ENCODE assay signal across 27 cellular contexts in the genomic region with DNA sequence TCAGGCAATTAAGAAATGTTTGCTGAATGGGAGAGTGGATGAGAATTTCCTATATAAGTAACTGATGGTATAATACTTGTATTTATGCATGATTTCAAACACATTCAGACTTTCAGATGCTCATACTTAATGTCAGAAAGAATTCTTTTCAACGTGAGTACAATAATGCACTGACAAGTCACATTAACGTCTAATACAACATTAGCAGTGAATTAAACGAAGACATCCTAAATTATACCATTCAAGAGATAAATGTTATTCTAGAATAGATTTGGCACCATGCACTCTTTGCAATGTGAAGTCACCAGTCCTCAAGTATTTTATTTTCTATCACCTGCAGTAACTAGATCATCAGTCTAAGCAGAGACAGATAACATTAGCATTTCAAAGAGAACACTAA.
"Had no signal": no experiment of that assay in that cellular context is flagged by ENCODE, and none has a peak within 500 bp of the region (broad histone marks: within the 10 kb centered on the region; RNA-seq: fewer than 3 reads in every experiment).

No MANE protein-coding gene starts in this region.

- H3K4me1 ChIP-seq: colonic mucosa, esophagus muscularis mucosa, esophagus squamous epithelium, foreskin keratinocyte, gastrocnemius medialis, gastroesophageal sphincter, heart left ventricle had no signal

- FAIRE-seq: colon, endometrium, endothelial cell of umbilical vein, frontal cortex had no signal

- H3K27me3 ChIP-seq: colonic mucosa, dorsolateral prefrontal cortex, esophagus muscularis mucosa, esophagus squamous epithelium, foreskin keratinocyte, gastrocnemius medialis, gastroesophageal sphincter, heart left ventricle had no signal

- H3K4me3 ChIP-seq: colonic mucosa, coronary artery, dorsolateral prefrontal cortex, esophagus muscularis mucosa, esophagus squamous epithelium, gastrocnemius medialis, gastroesophageal sphincter, heart left ventricle had no signal

- H3K36me3 ChIP-seq: colonic mucosa, esophagus muscularis mucosa, esophagus squamous epithelium, gastrocnemius medialis, gastroesophageal sphincter, heart left ventricle had no signal

- ATAC-seq: effector memory CD8-positive, alpha-beta T cell; esophagus mucosa; foreskin keratinocyte; gastrocnemius medialis; gastroesophageal sphincter; heart left ventricle had no signal

- DNase-seq: colonic mucosa; cortex of kidney; dermis blood vessel endothelial cell; dorsolateral prefrontal cortex; effector CD4-positive, alpha-beta T cell; effector CD8-positive, alpha-beta T cell; effector memory CD4-positive, alpha-beta T cell; effector memory CD8-positive, alpha-beta T cell; endodermal cell; erythroblast; esophagus squamous epithelium; foreskin fibroblast; foreskin keratinocyte; foreskin melanocyte; gastrocnemius medialis; glutamatergic neuron; head of caudate nucleus; heart left ventricle had no signal

- H3K27ac ChIP-seq: colonic mucosa, coronary artery, dorsolateral prefrontal cortex, epithelial cell of prostate, esophagus muscularis mucosa, esophagus squamous epithelium, foreskin keratinocyte, gastrocnemius medialis, gastroesophageal sphincter, heart left ventricle had no signal

- H3K9me3 ChIP-seq: colonic mucosa, gastrocnemius medialis had no signal
